In genomic region chr1:196128835-196129234, GRCh38 we compare ENCODE assay signal across 19 cellular contexts.
A peak's percentile ranks its signal among the peaks of the same experiment; 100 is the strongest.
DNase-seq lines count a peak whose midpoint lies in the region; ATAC-seq, FAIRE-seq and TF ChIP-seq lines count a peak whose summit lies in the region.
"Had no signal": no experiment of that assay in that cellular context is flagged by ENCODE, and none has a peak within 500 bp of the region (broad histone marks: within the 10 kb centered on the region; RNA-seq: fewer than 3 reads in every experiment).

No MANE protein-coding gene starts in this region.

- H3K36me3 ChIP-seq in MM.1S (replicated peaks; ENCODE audit: insufficient read depth, low read length) (no peaks in the 10 kb centered on the region), bronchial epithelial cell (ENCODE audit: control insufficient read depth, insufficient read depth, low read length) (no peaks in the 10 kb centered on the region), neuronal stem cell (replicated peaks in 1 of 2; ENCODE audit: control insufficient read depth in 2 of 2, insufficient read depth in 2 of 2, low read length in 2 of 2) (no peaks in the 10 kb centered on the region), ascending aorta (no peaks in the 10 kb centered on the region)
- H3K36me3 ChIP-seq: SJCRH30 had no signal

- H3F3A ChIP-seq in MM.1S (ENCODE audit: insufficient read depth, low read length): no peaks in the 10 kb centered on the region

- intact Hi-C loops in ascending aorta (cut with DNase I): no loop called here

- no peaks in the 10 kb centered on the region for H3K9me3 ChIP-seq in MM.1S (replicated peaks; ENCODE audit: insufficient read depth, low read length)
- no peaks in the 10 kb centered on the region for H3K9me3 ChIP-seq in neuronal stem cell (replicated peaks in 1 of 2; ENCODE audit: control insufficient read depth in 2 of 2, insufficient read depth in 1 of 2, low read depth in 1 of 2, low read length in 2 of 2)
- H3K9me3 ChIP-seq in ascending aorta: no peaks in the 10 kb centered on the region
- H3K9me3 ChIP-seq: SJCRH30 had no signal

- no peaks in the 10 kb centered on the region for H4K20me1 ChIP-seq in MM.1S (ENCODE audit: insufficient read depth, low read length)

- no peaks in the 10 kb centered on the region for H3K79me2 ChIP-seq in MM.1S (ENCODE audit: low read length)

- H4K8ac ChIP-seq in neuronal stem cell (ENCODE audit: low read depth, low read length): no peak overlapping the region

- H2BK120ac ChIP-seq in neuronal stem cell (ENCODE audit: low read depth, low read length): no peak overlapping the region

- H4K91ac ChIP-seq in neuronal stem cell (ENCODE audit: low read depth, low read length, poor library complexity): no peak overlapping the region

- H3K4me3 ChIP-seq in MM.1S (ENCODE audit: low read length): no peak overlapping the region
- no peak overlapping the region for H3K4me3 ChIP-seq in bronchial epithelial cell (ENCODE audit: low read depth, low read length)
- no peak overlapping the region for H3K4me3 ChIP-seq in neuronal stem cell (ENCODE audit: low read length in 2 of 2)
- H3K4me3 ChIP-seq in ascending aorta: no peak overlapping the region
- H3K4me3 ChIP-seq: SJCRH30 had no signal

- H3K4me2 ChIP-seq in MM.1S (ENCODE audit: low read depth, low read length): no peak overlapping the region
- no peak overlapping the region for H3K4me2 ChIP-seq in neuronal stem cell (ENCODE audit: insufficient read depth, low read length, poor library complexity, severe bottlenecking)

- H3K23ac ChIP-seq in neuronal stem cell (ENCODE audit: low read depth, low read length, poor library complexity): no peak overlapping the region

- WGBS in neuronal stem cell (ENCODE audit: extremely low coverage in 2 of 2, insufficient read length in 2 of 2, insufficient replicate concordance in 1 of 2), 2 donors: no CpG with 5 or more reads among the region's 2 CpGs

- no peak overlapping the region for H3K4ac ChIP-seq in neuronal stem cell (ENCODE audit: low read length)

- TF ChIP-seq CTCF in MM.1S (IDR thresholded peaks at IDR 0.05; ENCODE audit: low read length) (no peak), bronchial epithelial cell (IDR thresholded peaks at IDR 0.05; ENCODE audit: insufficient read depth, low read length, severe bottlenecking) (no peak), ascending aorta (IDR thresholded peaks at IDR 0.05) (no peak)

- H3K18ac ChIP-seq in neuronal stem cell (ENCODE audit: low read length): no peak overlapping the region

- H3K9ac ChIP-seq in MM.1S (ENCODE audit: low read length) (no peak overlapping the region), neuronal stem cell (ENCODE audit: low read depth, low read length, poor library complexity) (no peak overlapping the region)

- no peak overlapping the region for H2BK15ac ChIP-seq in neuronal stem cell (ENCODE audit: low read length)

- no peak for FAIRE-seq in bronchial epithelial cell (lab: Jason Lieb, UNC)

- no peaks in the 10 kb centered on the region for H3K9me2 ChIP-seq in MM.1S (replicated peaks; ENCODE audit: insufficient read depth, low read length)

- H3K27ac ChIP-seq in MM.1S (ENCODE audit: low read length) (no peak overlapping the region), neuronal stem cell (replicated peaks; ENCODE audit: low read length) (no peak overlapping the region), ascending aorta (no peak overlapping the region)
- H3K27ac ChIP-seq: SJCRH30 had no signal

- H3K4me1 ChIP-seq in MM.1S (ENCODE audit: low read length): no peaks in the 10 kb centered on the region
- H3K4me1 ChIP-seq in neuronal stem cell (ENCODE audit: control insufficient read depth in 2 of 2, insufficient read depth in 1 of 2, low read depth in 1 of 2, low read length in 2 of 2): no peaks in the 10 kb centered on the region
- H3K4me1 ChIP-seq in ascending aorta: no peaks in the 10 kb centered on the region
- H3K4me1 ChIP-seq: SJCRH30 had no signal

- no peak overlapping the region for H3K14ac ChIP-seq in neuronal stem cell (ENCODE audit: low read length)

- ATAC-seq in GM21737 (IDR thresholded peaks at IDR 0.05; ENCODE audit: unreplicated experiment): no peak
- ATAC-seq: HCT116 had no signal

- H2AFZ ChIP-seq in MM.1S (ENCODE audit: low read length) (0 out of 2 replicates have a peak overlapping the region, but pooled peaks have one; percentile 0), neuronal stem cell (ENCODE audit: low read length) (peak overlapping the region; percentile 31)

- H3K79me1 ChIP-seq in neuronal stem cell (ENCODE audit: low read depth, low read length): no peaks in the 10 kb centered on the region

- H2BK5ac ChIP-seq in neuronal stem cell (ENCODE audit: low read length): no peak overlapping the region

- no peak overlapping the region for H2AK5ac ChIP-seq in neuronal stem cell (ENCODE audit: low read depth, low read length)

- DNase-seq in MM.1S: no peak
- DNase-seq in bronchial epithelial cell (ENCODE audit: low read depth): peak; percentile 14
- DNase-seq in neuronal stem cell (ENCODE audit: low spot score): no peak
- no peak for DNase-seq in NCI-H1105 treated with DMSO at 0.1 percent for 48 hours (lab: John Stamatoyannopoulos, UW)
- no peak for DNase-seq in ascending aorta (ENCODE audit: low spot score in 2 of 2)
- no peak for DNase-seq in DMS114 treated with DMSO at 0.1 percent for 48 hours (lab: John Stamatoyannopoulos, UW; ENCODE audit: unreplicated experiment)
- DNase-seq: DND-41, GDM1, KBM-7, MV-4-11, NCI-H1417, NCI-H187, NCI-H2107, NCI-H524, NCI-H82, SJCRH30, SW 1271 had no signal

- no peak overlapping the region for H2BK12ac ChIP-seq in neuronal stem cell (ENCODE audit: low read length)

- no peaks in the 10 kb centered on the region for H3K27me3 ChIP-seq in MM.1S (replicated peaks; ENCODE audit: insufficient read depth, low read length)
- H3K27me3 ChIP-seq in bronchial epithelial cell (ENCODE audit: control insufficient read depth, insufficient read depth, low read length): no peaks in the 10 kb centered on the region
- peaks cover 0 to 12% (median 0%) of the 10 kb centered on the region in 3 experiments for H3K27me3 ChIP-seq in neuronal stem cell (ENCODE audit: control insufficient read depth in 3 of 3, insufficient read depth in 3 of 3, low read depth in 1 of 3, low read length in 3 of 3)
- H3K27me3 ChIP-seq in ascending aorta: no peaks in the 10 kb centered on the region
- H3K27me3 ChIP-seq: SJCRH30 had no signal
